In the genomic region with DNA sequence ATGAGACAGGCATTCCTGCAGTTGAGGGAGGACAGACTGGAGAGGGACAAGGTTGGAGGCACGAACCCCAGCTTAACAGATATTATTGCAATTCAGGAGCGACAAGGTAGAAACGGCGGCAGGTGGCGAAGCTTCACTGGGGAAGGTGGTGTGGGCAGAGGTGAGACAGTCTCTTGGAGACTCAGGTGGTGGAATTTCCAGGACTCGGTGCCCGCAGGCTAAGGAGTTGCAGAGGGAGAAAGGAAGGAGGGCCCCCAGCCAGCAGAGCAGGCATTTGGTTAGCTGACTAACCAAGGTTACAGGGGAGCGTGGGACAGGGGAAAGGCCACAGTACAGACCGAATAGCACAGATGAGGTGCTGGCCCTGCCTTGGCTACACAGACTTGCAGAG, we compare ENCODE assay signal across 32 cellular contexts. TPM values are rescaled to one million over a fixed set of nuclear protein-coding genes. Genes with fewer than 3 reads are reported as not detected.
DNase-seq lines count a peak whose midpoint lies in the region; ATAC-seq and TF ChIP-seq lines count a peak whose summit lies in the region.
"Had no signal": no experiment of that assay in that cellular context is flagged by ENCODE, and none has a peak within 500 bp of the region (broad histone marks: within the 10 kb centered on the region; RNA-seq: fewer than 3 reads in every experiment).

No MANE protein-coding gene starts in this region.

- H2BK120ac ChIP-seq in mesendoderm (ENCODE audit: low read depth, low read length), result no peak overlapping the region

- peaks cover 10% of the 10 kb centered on the region for H3K79me1 ChIP-seq in mesendoderm (ENCODE audit: low read length)

- H3K4me3 ChIP-seq in colonic mucosa, result no peak overlapping the region
- no peak overlapping the region for H3K4me3 ChIP-seq in mesendoderm (ENCODE audit: low read length)
- H3K4me3 ChIP-seq: left ventricle myocardium inferior, right lobe of liver had no signal

- peaks cover 23% of the 10 kb centered on the region for H3K4me1 Mint-ChIP-seq in type B pancreatic cell (ENCODE audit: unreplicated experiment)
- H3K4me1 Mint-ChIP-seq: activated T-helper 17 cell treated with anti-CD3 and anti-CD28 coated beads, Interleukin-2, amount 50 U/mL, for 72 hours had no signal

- TF ChIP-seq CTCF in colonic mucosa (IDR thresholded peaks at IDR 0.05) (no peak), type B pancreatic cell (conservative IDR thresholded peaks at IDR 0.05) (no peak)

- no CpG with 5 or more reads among the region's 9 CpGs for WGBS in mesendoderm (ENCODE audit: extremely low coverage, insufficient coverage, low lambda C conversion rate)

- H3K56ac ChIP-seq in mesendoderm (ENCODE audit: low read length), result peak overlapping the region; percentile 74

- no peaks in the 10 kb centered on the region for H3K36me3 Mint-ChIP-seq in type B pancreatic cell

- intact Hi-C loops in colonic mucosa (cut with DNase I), result no loop called here

- H3K79me2 ChIP-seq in mesendoderm (ENCODE audit: control insufficient read depth, insufficient read depth, low read length), result peaks cover 60% of the 10 kb centered on the region
- H3K79me2 ChIP-seq: parathyroid adenoma had no signal

- H4K8ac ChIP-seq in mesendoderm (ENCODE audit: low read depth, low read length), result no peak overlapping the region

- no peak for ATAC-seq in SK-N-SH treated with all-trans-retinoic acid at 6 μM for 48 hours
- ATAC-seq: activated T-helper 17 cell treated with anti-CD3 and anti-CD28 coated beads, Interleukin-2, amount 50 U/mL, for 72 hours; naive thymus-derived CD4-positive, alpha-beta T cell; Panc1; right lobe of liver had no signal

- peak overlapping the region; percentile 34 for H2AK5ac ChIP-seq in mesendoderm (ENCODE audit: low read length)

- H3K27ac Mint-ChIP-seq in type B pancreatic cell, result no peak overlapping the region
- H3K27ac Mint-ChIP-seq: activated naive CD4-positive, alpha-beta T cell treated with anti-CD3 and anti-CD28 coated beads, Interleukin-2, amount 50 U/mL, for 24 hours; activated T-helper 17 cell treated with anti-CD3 and anti-CD28 coated beads, Interleukin-2, amount 50 U/mL, for 72 hours; CD4-positive, alpha-beta T cell; dendritic cell treated with granulocyte-macrophage colony-stimulating factor and Interleukin-4, amounts not matched to agents 40 ng/mL and 50 ng/mL, for 4 days; naive thymus-derived CD4-positive, alpha-beta T cell had no signal

- H3K23ac ChIP-seq in mesendoderm (ENCODE audit: low read length), result no peak overlapping the region

- no peak overlapping the region for H2BK15ac ChIP-seq in mesendoderm (replicated peaks; ENCODE audit: low read depth)

- H3K9ac ChIP-seq in colonic mucosa (ENCODE audit: low read depth in 2 of 2, low read length in 2 of 2), result no peak overlapping the region
- H3K9ac ChIP-seq in mesendoderm (ENCODE audit: low read length), result peak overlapping the region; percentile 84
- H3K9ac ChIP-seq: parathyroid adenoma had no signal

- peak overlapping the region; percentile 42 for H3K4me3 Mint-ChIP-seq in type B pancreatic cell
- H3K4me3 Mint-ChIP-seq: activated naive CD4-positive, alpha-beta T cell treated with anti-CD3 and anti-CD28 coated beads, Interleukin-2, amount 50 U/mL, for 24 hours; activated T-helper 17 cell treated with anti-CD3 and anti-CD28 coated beads, Interleukin-2, amount 50 U/mL, for 72 hours; dendritic cell treated with granulocyte-macrophage colony-stimulating factor and Interleukin-4, amounts not matched to agents 40 ng/mL and 50 ng/mL, for 4 days had no signal

- H3K4me2 ChIP-seq in mesendoderm (ENCODE audit: low read length), result no peak overlapping the region

- H4K5ac ChIP-seq in mesendoderm (ENCODE audit: low read length), result no peak overlapping the region

- peaks cover 9% of the 10 kb centered on the region for H3K9me3 Mint-ChIP-seq in type B pancreatic cell
- H3K9me3 Mint-ChIP-seq: activated naive CD4-positive, alpha-beta T cell treated with anti-CD3 and anti-CD28 coated beads, Interleukin-2, amount 50 U/mL, for 24 hours; CD4-positive, alpha-beta T cell; dendritic cell treated with granulocyte-macrophage colony-stimulating factor and Interleukin-4, amounts not matched to agents 40 ng/mL and 50 ng/mL, for 4 days had no signal

- in situ Hi-C loops in ACHN (cut with HindIII; ENCODE audit: low pct_ligation_motif_present, low pct_unique_long_range_greater_than_20kb, low sequenced_read_pairs), result no loop called here

- H3K4ac ChIP-seq in mesendoderm (ENCODE audit: low read depth, low read length), result no peak overlapping the region

- no peaks in the 10 kb centered on the region for H3K9me3 ChIP-seq in colonic mucosa
- H3K9me3 ChIP-seq: left ventricle myocardium inferior, right lobe of liver had no signal

- peak overlapping the region; percentile 24 for H3K18ac ChIP-seq in mesendoderm (ENCODE audit: low read length)

- H3K27me3 Mint-ChIP-seq in type B pancreatic cell, result peaks cover 27% of the 10 kb centered on the region

- H2BK5ac ChIP-seq in mesendoderm (ENCODE audit: low read length), result peak overlapping the region; percentile 7

- H3K27me3 ChIP-seq in colonic mucosa (no peaks in the 10 kb centered on the region), mesendoderm (ENCODE audit: insufficient read depth, low read length, poor library complexity) (no peaks in the 10 kb centered on the region)
- H3K27me3 ChIP-seq: right lobe of liver had no signal

- H3K36me3 ChIP-seq in colonic mucosa (no peaks in the 10 kb centered on the region), mesendoderm (ENCODE audit: control insufficient read depth, insufficient read depth, low read length) (no peaks in the 10 kb centered on the region)
- H3K36me3 ChIP-seq: left ventricle myocardium inferior, right lobe of liver had no signal

- H3K4me1 ChIP-seq in colonic mucosa (no peaks in the 10 kb centered on the region), mesendoderm (ENCODE audit: control insufficient read depth, low read depth, low read length) (peaks cover 25% of the 10 kb centered on the region)
- H3K4me1 ChIP-seq: parathyroid adenoma had no signal

- H3K27ac ChIP-seq in colonic mucosa, result no peak overlapping the region
- peak overlapping the region; percentile 13 for H3K27ac ChIP-seq in mesendoderm (ENCODE audit: low read depth, low read length)
- H3K27ac ChIP-seq: 22Rv1, left ventricle myocardium inferior, parathyroid adenoma, right lobe of liver had no signal

- DNase-seq in activated CD8-positive, alpha-beta memory T cell treated with anti-CD3 and anti-CD28 coated beads for 24 hours, result peak; percentile 33
- DNase-seq in activated CD8-positive, alpha-beta memory T cell treated with anti-CD3 and anti-CD28 coated beads, Interleukin-2, amount 50 U/mL, for 48 hours, result no peak
- DNase-seq in colonic mucosa (peak; percentile 15), mesendoderm (no peak), type B pancreatic cell (ENCODE audit: extremely low spot score, unreplicated experiment) (peak; percentile 36), ACHN (no peak), SHP77 (lab: John Stamatoyannopoulos, UW) (no peak)
- DNase-seq: activated CD4-positive, CD25-positive, alpha-beta regulatory T cell; activated CD8-positive, alpha-beta memory T cell treated with anti-CD3 and anti-CD28 coated beads, Interleukin-2, amount 50 U/mL, for 4 hours; CD4-positive, alpha-beta T cell; islet precursor cell; KBM-7; left ventricle myocardium inferior; midbrain; MM.1S; naive thymus-derived CD4-positive, alpha-beta T cell; NCI-H2029 treated with DMSO at 0.1 percent for 48 hours; NCI-H526; NK-92 treated with Interleukin-12 subunit alpha and Interleukin-12 subunit beta, amount 100 ng/mL, for 24 hours; SIG-M5; stimulated activated CD4-positive, alpha-beta T cell treated with anti-CD3 and anti-CD28 coated beads, Interleukin-12 subunit alpha, Interleukin-12 subunit beta, amount 100 ng/mL, for 4 hours; stimulated activated CD4-positive, alpha-beta T cell treated with anti-CD3 and anti-CD28 coated beads, Interleukin-4, amount 100 ng/mL, for 1 hour; SW 1271; T1000 had no signal

TF ChIP-seq in SK-N-SH treated with all-trans-retinoic acid at 6 μM for 48 hours, 23 proteins besides CTCF, POLR2A, EP300 and RAD21:
- TF ChIP-seq TOX (CRISPR knock-in tag; IDR thresholded peaks at IDR 0.05; ENCODE audit: borderline replicate concordance), result no peak
- TF ChIP-seq CSDC2 (CRISPR knock-in tag; IDR thresholded peaks at IDR 0.05), result no peak

RNA-seq across cellular contexts. Expression of gene FAM174B, which starts 3.0 kb away (rescaled TPM):
- total RNA-seq in colonic mucosa, result 10 to 100 TPM; 25.2 to 25.7 TPM
- polyA plus RNA-seq in mesendoderm (2013, experiment 1 of 2), result 75.6 TPM
- polyA plus RNA-seq in mesendoderm (2013, experiment 2 of 2), result 71.2 TPM
- 33.2 and 41.4 TPM in 2 replicates for total RNA-seq in type B pancreatic cell (ENCODE audit: low replicate concordance)

Comparison
In these comparisons a context has a peak if more than half of its experiments do, and no peak if none do; other contexts are left out.
1. DNase-seq: peak in activated CD8-positive, alpha-beta memory T cell treated with anti-CD3 and anti-CD28 coated beads for 24 hours (single experiment), colonic mucosa (single experiment) and type B pancreatic cell (single experiment); none in activated CD8-positive, alpha-beta memory T cell treated with anti-CD3 and anti-CD28 coated beads, Interleukin-2, amount 50 U/mL, for 48 hours (single experiment), mesendoderm (single experiment), ACHN (single experiment) and SHP77 (0 of 2).